In genomic region chr17:40065041-40065770, GRCh38 we compare ENCODE assay signal across 8 cellular contexts. TPM values are rescaled to one million over a fixed set of nuclear protein-coding genes. Genes with fewer than 3 reads are reported as not detected.
A peak's percentile ranks its signal among the peaks of the same experiment; 100 is the strongest.
DNase-seq lines count a peak whose midpoint lies in the region; ATAC-seq, FAIRE-seq and TF ChIP-seq lines count a peak whose summit lies in the region.

No MANE protein-coding gene starts in this region.

- peak overlapping the region; percentile 82 for H3K27ac Mint-ChIP-seq in progenitor cell of endocrine pancreas

- H3K4me3 ChIP-seq in SK-N-MC: peak overlapping the region; percentile 92

- no peak for TF ChIP-seq CTCF in progenitor cell of endocrine pancreas (IDR thresholded peaks at IDR 0.05; ENCODE audit: unreplicated experiment)

- no peaks in the 10 kb centered on the region for H3K9me3 Mint-ChIP-seq in progenitor cell of endocrine pancreas (ENCODE audit: low read depth)

- no peaks in the 10 kb centered on the region for H3K36me3 Mint-ChIP-seq in progenitor cell of endocrine pancreas (ENCODE audit: insufficient read depth)

- ATAC-seq in HG03442 (IDR thresholded peaks at IDR 0.05; ENCODE audit: unreplicated experiment): no peak
- no peak for ATAC-seq in activated CD4-positive, CD25-positive, alpha-beta regulatory T cell treated with anti-CD3 and anti-CD28 coated beads, Interleukin-2, amount 50 U/mL, for 24 hours

- H3K9me3 ChIP-seq in SK-N-MC (ENCODE audit: low read depth, low read length): no peaks in the 10 kb centered on the region

- DNase-seq in CMK (ENCODE audit: low read depth) (peak; percentile 52), SK-N-MC (ENCODE audit: low read depth, low spot score) (no peak), fibroblast of peridontal ligament (ENCODE audit: extremely low read depth) (peak; percentile 39), progenitor cell of endocrine pancreas (ENCODE audit: low spot score, unreplicated experiment) (no peak), HTR-8/SVneo (ENCODE audit: insufficient read length, low spot score) (no peak)
- DNase-seq in stimulated activated CD4-positive, alpha-beta T cell treated with anti-CD3 and anti-CD28 coated beads, Interleukin-12 subunit alpha, Interleukin-12 subunit beta, amount 100 ng/mL, for 4 hours: no peak

- H3K4me3 Mint-ChIP-seq in progenitor cell of endocrine pancreas (ENCODE audit: low read depth): peak overlapping the region; percentile 87

- peak overlapping the region; percentile 29 for H3K9ac ChIP-seq in SK-N-MC (ENCODE audit: insufficient read length)

- H3K36me3 ChIP-seq in SK-N-MC (ENCODE audit: insufficient read depth, low read length): no peaks in the 10 kb centered on the region

- peaks cover 16% of the 10 kb centered on the region for H3K27me3 Mint-ChIP-seq in progenitor cell of endocrine pancreas

- no peak for FAIRE-seq in HTR-8/SVneo (lab: Jason Lieb, UNC)

- peak overlapping the region; percentile 45; the same call in 1 of the 2 replicates for H3K27ac ChIP-seq in SK-N-MC

- peaks cover 52% of the 10 kb centered on the region for H3K4me1 Mint-ChIP-seq in progenitor cell of endocrine pancreas (ENCODE audit: low read depth)

RNA-seq across cellular contexts. Expression of gene THRA, which starts 2.4 kb away (rescaled TPM):
- 21.3 and 25.0 TPM in 2 replicates for total RNA-seq in progenitor cell of endocrine pancreas

RNA-seq across cellular contexts. Expression of gene MED24, which starts 11.0 kb away (rescaled TPM):
- 143 and 161 TPM in 2 replicates for total RNA-seq in progenitor cell of endocrine pancreas

RNA-seq across cellular contexts. Expression of gene NR1D1, which starts 35.2 kb away (rescaled TPM):
- total RNA-seq in progenitor cell of endocrine pancreas: 2.4 and 2.6 TPM in 2 replicates

RNA-seq across cellular contexts. Expression of gene CSF3, which starts 50.0 kb away (rescaled TPM):
- not detected in 2 replicates for total RNA-seq in progenitor cell of endocrine pancreas

RNA-seq across cellular contexts. Expression of gene MSL1, which starts 56.6 kb away (rescaled TPM):
- 137 and 143 TPM in 2 replicates for total RNA-seq in progenitor cell of endocrine pancreas

Comparison
In these comparisons a context has a peak if more than half of its experiments do, and no peak if none do; other contexts are left out.
1. DNase-seq: peak in CMK (single experiment) and fibroblast of peridontal ligament (single experiment); none in SK-N-MC (single experiment), progenitor cell of endocrine pancreas (single experiment), HTR-8/SVneo (single experiment) and stimulated activated CD4-positive, alpha-beta T cell treated with anti-CD3 and anti-CD28 coated beads, Interleukin-12 subunit alpha, Interleukin-12 subunit beta, amount 100 ng/mL, for 4 hours (single experiment).